ENCODE assay signal across 1 cellular context in the genomic region with DNA sequence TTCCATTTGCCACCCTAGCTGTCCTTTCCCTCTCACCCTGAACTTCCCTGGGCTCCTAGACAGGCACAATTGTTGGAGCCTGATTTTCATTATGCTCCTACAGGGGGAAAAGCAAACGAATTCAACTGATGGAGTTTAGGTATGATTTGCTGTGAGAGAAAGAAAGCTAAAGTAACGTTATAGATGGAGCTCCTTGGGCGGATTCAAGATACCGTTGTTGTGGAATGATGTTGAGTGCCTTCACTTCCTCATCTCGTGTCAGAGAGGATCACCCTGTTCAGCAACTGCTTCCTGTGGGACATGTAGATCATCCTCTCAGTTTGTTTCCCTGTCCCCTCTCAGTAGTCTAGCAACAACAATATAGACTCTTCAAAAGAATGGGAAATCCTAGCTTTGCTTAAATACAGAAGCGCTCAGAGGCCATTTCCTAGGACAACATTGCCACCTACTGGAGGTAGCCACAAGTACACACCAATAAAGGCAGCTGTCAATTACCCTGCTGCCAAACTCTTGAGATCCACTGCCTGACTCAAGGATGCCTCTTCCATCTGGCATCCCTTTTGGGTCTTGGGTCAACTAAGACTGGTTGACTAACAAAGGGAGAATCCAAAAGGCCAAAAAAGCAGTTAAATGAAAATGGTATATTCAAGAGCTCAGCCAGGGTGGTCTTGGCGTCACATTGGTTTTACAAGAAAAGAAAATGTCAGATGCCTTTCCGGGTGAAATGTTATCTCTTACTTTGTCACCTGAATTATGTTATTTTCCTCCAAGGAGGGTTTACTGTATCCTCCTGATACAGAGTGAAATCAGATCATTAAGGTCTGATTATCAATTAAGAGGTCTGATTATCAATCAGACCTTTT.
TF ChIP-seq lines count a peak whose summit lies in the region.

No MANE protein-coding gene starts in this region.

TF ChIP-seq in H1, 55 proteins besides CTCF, POLR2A, EP300 and RAD21:
- no peak for TF ChIP-seq BRCA1 (IDR thresholded peaks at IDR 0.05; ENCODE audit: low read depth, low read length)
- 0 out of 4 replicates have a peak, but pooled peaks of 1 of the 2 experiments have one; percentile 43 for TF ChIP-seq SIN3A (conservative IDR thresholded peaks at IDR 0.05 in 1 of 2, IDR thresholded peaks at IDR 0.05 in 1 of 2; ENCODE audit: low read depth in 1 of 2, low read length in 2 of 2)
